34 cellular contexts compared by ENCODE assay signal in genomic region chr1:60010690-60011089, GRCh38.
"Had no signal": no experiment of that assay in that cellular context is flagged by ENCODE, and none has a peak within 500 bp of the region (broad histone marks: within the 10 kb centered on the region; RNA-seq: fewer than 3 reads in every experiment).

No MANE protein-coding gene starts in this region.

- H3K9ac ChIP-seq: KMS-11 had no signal

- DNase-seq: Karpas-422, Kasumi-1, MG63, MM.1S, MV-4-11, NCI-H1048, NCI-H1092, NCI-H1092 treated with DMSO at 0.1 percent for 48 hours, NCI-H1105, NCI-H1105 treated with DMSO at 0.1 percent for 48 hours, NCI-H1417, NCI-H1417 treated with DMSO at 0.1 percent for 48 hours, NCI-H1436, NCI-H1436 treated with DMSO at 0.1 percent for 48 hours, NCI-H146, NCI-H1694, NCI-H1694 treated with DMSO at 0.1 percent for 48 hours, NCI-H187, NCI-H187 treated with DMSO at 0.1 percent for 48 hours, NCI-H1930, NCI-H2029, NCI-H2029 treated with DMSO at 0.1 percent for 48 hours, NCI-H2081, NCI-H2081 treated with DMSO at 0.1 percent for 48 hours, NCI-H2107, NCI-H2171, NCI-H2171 treated with DMSO at 0.1 percent for 48 hours, NCI-H2227 treated with DMSO at 0.1 percent for 48 hours, NCI-H226, NCI-H345, NCI-H446, NCI-H446 treated with DMSO at 0.1 percent for 48 hours, NCI-H510A had no signal

- H3K27me3 ChIP-seq: MG63 had no signal

- H3K36me3 ChIP-seq: MG63 had no signal

- H3K4me2 ChIP-seq: KMS-11 had no signal

- H3K4me3 ChIP-seq: MG63 had no signal

- H3K9me3 ChIP-seq: MG63 had no signal

- H3K27ac ChIP-seq: KMS-11 had no signal
